9 cellular contexts compared by ENCODE assay signal in the genomic region with DNA sequence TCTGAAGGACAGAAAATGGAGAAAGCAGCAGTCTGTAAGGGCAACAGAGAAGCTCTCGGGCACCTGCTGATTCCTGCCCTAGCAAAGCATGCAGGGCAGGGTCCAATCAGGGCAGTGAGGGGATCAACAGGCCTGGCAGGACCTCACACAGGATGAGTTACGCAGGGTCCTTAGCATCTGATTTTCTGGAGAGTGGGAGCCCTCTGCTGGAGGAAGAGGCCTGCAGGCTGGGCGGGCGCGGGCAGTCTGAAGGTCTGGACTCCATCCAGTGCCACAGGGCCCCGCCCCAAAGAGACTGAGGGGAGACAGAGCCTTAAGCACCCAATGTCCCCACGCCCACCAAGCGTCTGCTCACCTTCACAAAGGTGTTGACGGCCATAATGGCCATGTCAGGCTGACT. TPM values are rescaled to one million over a fixed set of nuclear protein-coding genes. Genes with fewer than 3 reads are reported as not detected.
DNase-seq lines count a peak whose midpoint lies in the region; ATAC-seq and TF ChIP-seq lines count a peak whose summit lies in the region.
"Had no signal": no experiment of that assay in that cellular context is flagged by ENCODE, and none has a peak within 500 bp of the region (broad histone marks: within the 10 kb centered on the region; RNA-seq: fewer than 3 reads in every experiment).

No MANE protein-coding gene starts in this region.

- no peak overlapping the region for H3K27ac Mint-ChIP-seq in progenitor cell of endocrine pancreas
- H3K27ac Mint-ChIP-seq in activated CD8-positive, alpha-beta T cell treated with anti-CD3 and anti-CD28 coated beads, Interleukin-2, amount 10 ng/mL, durations not matched to agents 7 days and 5 days = no peak overlapping the region
- H3K27ac Mint-ChIP-seq in natural killer cell treated with Interleukin-12 subunit alpha and Interleukin-12 subunit beta and Interleukin-15 and Interleukin-18, amount 100 ng/mL, for 72 hours = no peak overlapping the region

- no peaks in the 10 kb centered on the region for H3K9me3 Mint-ChIP-seq in progenitor cell of endocrine pancreas (ENCODE audit: low read depth)
- no peaks in the 10 kb centered on the region for H3K9me3 Mint-ChIP-seq in activated CD8-positive, alpha-beta T cell treated with anti-CD3 and anti-CD28 coated beads, Interleukin-2, amount 10 ng/mL, durations not matched to agents 7 days and 5 days (ENCODE audit: insufficient read depth)
- no peaks in the 10 kb centered on the region for H3K9me3 Mint-ChIP-seq in natural killer cell treated with Interleukin-12 subunit alpha and Interleukin-12 subunit beta and Interleukin-15 and Interleukin-18, amount 100 ng/mL, for 72 hours

- H3K36me3 ChIP-seq in H7 (replicated peaks; ENCODE audit: control insufficient read depth, insufficient read depth, low read length) = peaks cover 16% of the 10 kb centered on the region

- DNase-seq in H7 (peak; percentile 88), SK-N-DZ (ENCODE audit: low spot score) (peak; percentile 63), fibroblast of the conjunctiva (ENCODE audit: low read depth) (peak; percentile 41), progenitor cell of endocrine pancreas (ENCODE audit: low spot score, unreplicated experiment) (no peak), mesenteric fat pad (ENCODE audit: low spot score) (no peak)
- DNase-seq in activated CD8-positive, alpha-beta T cell treated with anti-CD3 and anti-CD28 coated beads, Interleukin-2, amount 10 ng/mL, durations not matched to agents 7 days and 5 days = no peak
- DNase-seq in natural killer cell treated with Interleukin-12 subunit alpha and Interleukin-12 subunit beta and Interleukin-15 and Interleukin-18, amount 100 ng/mL, for 72 hours (ENCODE audit: low spot score) = no peak

- H3K4me3 Mint-ChIP-seq in progenitor cell of endocrine pancreas (ENCODE audit: low read depth) = no peak overlapping the region
- no peak overlapping the region for H3K4me3 Mint-ChIP-seq in activated CD8-positive, alpha-beta T cell treated with anti-CD3 and anti-CD28 coated beads, Interleukin-2, amount 10 ng/mL, durations not matched to agents 7 days and 5 days
- no peak overlapping the region for H3K4me3 Mint-ChIP-seq in natural killer cell treated with Interleukin-12 subunit alpha and Interleukin-12 subunit beta and Interleukin-15 and Interleukin-18, amount 100 ng/mL, for 72 hours

- no peaks in the 10 kb centered on the region for H3K27me3 Mint-ChIP-seq in progenitor cell of endocrine pancreas
- no peaks in the 10 kb centered on the region for H3K27me3 Mint-ChIP-seq in activated CD8-positive, alpha-beta T cell treated with anti-CD3 and anti-CD28 coated beads, Interleukin-2, amount 10 ng/mL, durations not matched to agents 7 days and 5 days (ENCODE audit: low read depth)
- no peaks in the 10 kb centered on the region for H3K27me3 Mint-ChIP-seq in natural killer cell treated with Interleukin-12 subunit alpha and Interleukin-12 subunit beta and Interleukin-15 and Interleukin-18, amount 100 ng/mL, for 72 hours

- ATAC-seq in activated CD8-positive, alpha-beta T cell treated with anti-CD3 and anti-CD28 coated beads, Interleukin-2, amount 10 ng/mL, durations not matched to agents 7 days and 5 days = no peak
- no peak for ATAC-seq in HG03039 (IDR thresholded peaks at IDR 0.05; ENCODE audit: unreplicated experiment)
- no peak for ATAC-seq in natural killer cell treated with Interleukin-12 subunit alpha and Interleukin-12 subunit beta and Interleukin-15 and Interleukin-18, amount 100 ng/mL, for 72 hours

- peaks cover 14% of the 10 kb centered on the region for H3K36me3 Mint-ChIP-seq in progenitor cell of endocrine pancreas (ENCODE audit: insufficient read depth)
- H3K36me3 Mint-ChIP-seq in activated CD8-positive, alpha-beta T cell treated with anti-CD3 and anti-CD28 coated beads, Interleukin-2, amount 10 ng/mL, durations not matched to agents 7 days and 5 days (ENCODE audit: low read depth) = peaks cover 32% of the 10 kb centered on the region
- H3K36me3 Mint-ChIP-seq in natural killer cell treated with Interleukin-12 subunit alpha and Interleukin-12 subunit beta and Interleukin-15 and Interleukin-18, amount 100 ng/mL, for 72 hours = no peaks in the 10 kb centered on the region

- TF ChIP-seq CTCF in progenitor cell of endocrine pancreas (IDR thresholded peaks at IDR 0.05; ENCODE audit: unreplicated experiment) = peak; percentile 51

- POLR2A ChIA-PET in activated CD8-positive, alpha-beta T cell treated with anti-CD3 and anti-CD28 coated beads, Interleukin-2, amount 10 ng/mL, durations not matched to agents 7 days and 5 days (lab: Charles Lee) = no interaction called here

- H3K4me3 ChIP-seq in H7 (ENCODE audit: insufficient read depth, low read depth, low read length) = no peak overlapping the region
- H3K4me3 ChIP-seq: SK-N-MC had no signal

- no peaks in the 10 kb centered on the region for H3K27me3 ChIP-seq in H7 (ENCODE audit: control insufficient read depth, insufficient read depth, low read length)

- CTCF ChIA-PET in activated CD8-positive, alpha-beta T cell treated with anti-CD3 and anti-CD28 coated beads, Interleukin-2, amount 10 ng/mL, durations not matched to agents 7 days and 5 days (lab: Charles Lee) = no interaction called here

- no peaks in the 10 kb centered on the region for H3K4me1 Mint-ChIP-seq in progenitor cell of endocrine pancreas (ENCODE audit: low read depth)
- peaks cover 5% of the 10 kb centered on the region for H3K4me1 Mint-ChIP-seq in activated CD8-positive, alpha-beta T cell treated with anti-CD3 and anti-CD28 coated beads, Interleukin-2, amount 10 ng/mL, durations not matched to agents 7 days and 5 days (ENCODE audit: low read depth)
- H3K4me1 Mint-ChIP-seq in natural killer cell treated with Interleukin-12 subunit alpha and Interleukin-12 subunit beta and Interleukin-15 and Interleukin-18, amount 100 ng/mL, for 72 hours (ENCODE audit: low read depth in 2 of 2) = no peaks in the 10 kb centered on the region

RNA-seq across cellular contexts. Expression of a gene that starts 28.9 kb away (rescaled TPM):
- total RNA-seq in H7 (2014; rRNA removed; shearing (Covaris generic)) = 119 and 121 TPM in 2 replicates
- 37.4 and 45.3 TPM in 2 replicates for polyA plus RNA-seq in SK-N-DZ (2014; cell fraction: cytosol; rRNA removed)
- polyA plus RNA-seq in SK-N-DZ (2014; cell fraction: nucleus; rRNA removed) = 39.8 and 58.2 TPM in 2 replicates
- total RNA-seq in progenitor cell of endocrine pancreas = 59.6 and 60.3 TPM in 2 replicates
- total RNA-seq in activated CD8-positive, alpha-beta T cell treated with anti-CD3 and anti-CD28 coated beads, Interleukin-2, amount 10 ng/mL, durations not matched to agents 7 days and 5 days = 10 to 100 TPM; 77.7 to 84.7 TPM
- total RNA-seq in mesenteric fat pad = 89.3 TPM
- 100 to 1,000 TPM in 1 of 2 donors, 10 to 100 TPM in 1; 95.7 to 106 TPM for total RNA-seq in natural killer cell treated with Interleukin-12 subunit alpha and Interleukin-12 subunit beta and Interleukin-15 and Interleukin-18, amount 100 ng/mL, for 72 hours

RNA-seq across cellular contexts. Expression of a gene that starts 44.0 kb away (rescaled TPM):
- total RNA-seq in H7 (2014; rRNA removed; shearing (Covaris generic)) = 4.2 and 5.1 TPM in 2 replicates
- 1.0 TPM in 1 of 2 replicates, not detected in the other for polyA plus RNA-seq in SK-N-DZ (2014; cell fraction: cytosol; rRNA removed)
- 1.4 and 6.4 TPM in 2 replicates for polyA plus RNA-seq in SK-N-DZ (2014; cell fraction: nucleus; rRNA removed)
- total RNA-seq in progenitor cell of endocrine pancreas = 0.31 and 1.2 TPM in 2 replicates
- 1 to 10 TPM; 1.4 to 1.6 TPM for total RNA-seq in activated CD8-positive, alpha-beta T cell treated with anti-CD3 and anti-CD28 coated beads, Interleukin-2, amount 10 ng/mL, durations not matched to agents 7 days and 5 days
- 1.9 TPM for total RNA-seq in mesenteric fat pad
- 1 to 10 TPM; 2.0 TPM for total RNA-seq in natural killer cell treated with Interleukin-12 subunit alpha and Interleukin-12 subunit beta and Interleukin-15 and Interleukin-18, amount 100 ng/mL, for 72 hours

RNA-seq across cellular contexts. Expression of a gene that starts 53.0 kb away (rescaled TPM):
- total RNA-seq in H7 (2014; rRNA removed; shearing (Covaris generic)) = 22.2 and 28.3 TPM in 2 replicates
- polyA plus RNA-seq in SK-N-DZ (2014; cell fraction: cytosol; rRNA removed) = 4.5 and 4.6 TPM in 2 replicates
- polyA plus RNA-seq in SK-N-DZ (2014; cell fraction: nucleus; rRNA removed) = 7.8 and 10.7 TPM in 2 replicates
- total RNA-seq in progenitor cell of endocrine pancreas (10.6 and 11.5 TPM in 2 replicates), mesenteric fat pad (36.2 TPM)
- 10 to 100 TPM; 10.9 to 11.4 TPM for total RNA-seq in activated CD8-positive, alpha-beta T cell treated with anti-CD3 and anti-CD28 coated beads, Interleukin-2, amount 10 ng/mL, durations not matched to agents 7 days and 5 days
- under 1 TPM in 1 of 2 donors, not detected in 1; 0.43 TPM for total RNA-seq in natural killer cell treated with Interleukin-12 subunit alpha and Interleukin-12 subunit beta and Interleukin-15 and Interleukin-18, amount 100 ng/mL, for 72 hours

Comparison
In these comparisons a context has a peak if more than half of its experiments do, and no peak if none do; other contexts are left out.
1. DNase-seq: peak in H7 (single experiment), SK-N-DZ (single experiment) and fibroblast of the conjunctiva (single experiment); none in progenitor cell of endocrine pancreas (single experiment), activated CD8-positive, alpha-beta T cell treated with anti-CD3 and anti-CD28 coated beads, Interleukin-2, amount 10 ng/mL, durations not matched to agents 7 days and 5 days (single experiment), mesenteric fat pad (single experiment) and natural killer cell treated with Interleukin-12 subunit alpha and Interleukin-12 subunit beta and Interleukin-15 and Interleukin-18, amount 100 ng/mL, for 72 hours (single experiment).